1 cellular context compared by ENCODE assay signal in genomic region chr1:182235952-182236650, GRCh38.
TF ChIP-seq lines count a peak whose summit lies in the region.

No MANE protein-coding gene starts in this region.

TF ChIP-seq in K562, 482 proteins besides CTCF, POLR2A, EP300 and RAD21 (continued from another document and continues in another):
- TF ChIP-seq ZC3H11A (IDR thresholded peaks at IDR 0.05; ENCODE audit: low read depth, low read length) (no peak), TCFL5 (CRISPR knock-in tag; conservative IDR thresholded peaks at IDR 0.05) (no peak), ZNF280B (CRISPR knock-in tag; IDR thresholded peaks at IDR 0.05) (no peak), MYBL2 (IDR thresholded peaks at IDR 0.05; ENCODE audit: low read depth) (no peak), MYBL2 (CRISPR knock-in tag; IDR thresholded peaks at IDR 0.05; ENCODE audit: borderline replicate concordance) (no peak), ZZZ3 (IDR thresholded peaks at IDR 0.05) (no peak), ZNF146 (CRISPR knock-in tag; IDR thresholded peaks at IDR 0.05; ENCODE audit: unreplicated experiment) (no peak), CHCHD3 (CRISPR knock-in tag; IDR thresholded peaks at IDR 0.05) (no peak), ZNF764 (CRISPR knock-in tag; IDR thresholded peaks at IDR 0.05; ENCODE audit: low read depth) (no peak), POLR3G (IDR thresholded peaks at IDR 0.05; ENCODE audit: extremely low read depth, insufficient read length, insufficient replicate concordance) (no peak), TAF1 (IDR thresholded peaks at IDR 0.05; ENCODE audit: control insufficient read depth, extremely low read depth, insufficient read depth, low read length, severe bottlenecking) (peak; percentile 27), POU5F1 (IDR thresholded peaks at IDR 0.05; ENCODE audit: borderline replicate concordance, low read depth, low read length, partially characterized antibody) (no peak), ZNF444 (CRISPR knock-in tag; IDR thresholded peaks at IDR 0.05) (no peak), TBL1XR1 (IDR thresholded peaks at IDR 0.05; ENCODE audit: low read length in 2 of 2) (peak; percentile 35 to 93; a peak in 2 of 4 replicates), HDGF (IDR thresholded peaks at IDR 0.05) (peak; percentile 45; the same call in 1 of the 2 replicates), NR1H2 (CRISPR knock-in tag; IDR thresholded peaks at IDR 0.05) (no peak), ZNF184 (CRISPR knock-in tag; IDR thresholded peaks at IDR 0.05) (no peak), NCOR1 (IDR thresholded peaks at IDR 0.05) (peak; percentile 95), NCOA1 (IDR thresholded peaks at IDR 0.05; ENCODE audit: low read depth) (peak; percentile 74; the same call in 1 of the 2 replicates), MAZ (CRISPR knock-in tag; conservative IDR thresholded peaks at IDR 0.05 in 1 of 2, IDR thresholded peaks at IDR 0.05 in 1 of 2) (peak in 1 of 2 experiments; percentile 55; a peak in 2 of 4 replicates), CCNT2 (IDR thresholded peaks at IDR 0.05; ENCODE audit: borderline replicate concordance, extremely low read depth, insufficient read length, low read depth, low read length) (peak; percentile 78), ARID3B (CRISPR knock-in tag; IDR thresholded peaks at IDR 0.05; ENCODE audit: borderline replicate concordance) (no peak), ID3 (CRISPR knock-in tag; IDR thresholded peaks at IDR 0.05) (no peak), ID3 (tag; IDR thresholded peaks at IDR 0.05) (no peak; the same call in 1 of the 2 replicates), XRCC5 (IDR thresholded peaks at IDR 0.05; ENCODE audit: low read depth, low read length) (no peak), ASH1L (IDR thresholded peaks at IDR 0.05; ENCODE audit: borderline replicate concordance, low read depth, partially characterized antibody) (no peak), ZNF174 (CRISPR knock-in tag; IDR thresholded peaks at IDR 0.05) (no peak), GABPA (tag; conservative IDR thresholded peaks at IDR 0.05; ENCODE audit: low read depth) (no peak), ESRRB (CRISPR knock-in tag; IDR thresholded peaks at IDR 0.05; ENCODE audit: borderline replicate concordance) (no peak), ZNF239 (CRISPR knock-in tag; IDR thresholded peaks at IDR 0.05) (no peak), IFI16 (CRISPR knock-in tag; IDR thresholded peaks at IDR 0.05) (no peak), CREBBP (IDR thresholded peaks at IDR 0.05; ENCODE audit: low read depth, low read length) (no peak), HDAC8 (tag; IDR thresholded peaks at IDR 0.05) (no peak), PTTG1 (tag; IDR thresholded peaks at IDR 0.05; ENCODE audit: low read depth) (no peak), ZNF586 (CRISPR knock-in tag; conservative IDR thresholded peaks at IDR 0.05) (no peak), ARID2 (IDR thresholded peaks at IDR 0.05) (no peak), ZBTB11 (CRISPR knock-in tag; IDR thresholded peaks at IDR 0.05) (peak in 1 of 3 experiments; percentile 69; a peak in 1 of 6 replicates), PML (IDR thresholded peaks at IDR 0.05; ENCODE audit: low read length) (peak; percentile 84), ZEB2 (IDR thresholded peaks at IDR 0.05) (peak; percentile 67), E2F3 (CRISPR knock-in tag; IDR thresholded peaks at IDR 0.05) (no peak), ZNF445 (CRISPR knock-in tag; IDR thresholded peaks at IDR 0.05; ENCODE audit: low read depth) (no peak), MECOM (CRISPR knock-in tag; IDR thresholded peaks at IDR 0.05) (peak; percentile 92), KDM1A (IDR thresholded peaks at IDR 0.05) (peak; percentile 98), ZNF263 (CRISPR knock-in tag; IDR thresholded peaks at IDR 0.05; ENCODE audit: borderline replicate concordance) (peak; percentile 20; the same call in 1 of the 2 replicates), ZNF77 (CRISPR knock-in tag; IDR thresholded peaks at IDR 0.05) (no peak), SMAD2 (IDR thresholded peaks at IDR 0.05; ENCODE audit: low read depth, low read length) (no peak), HEY1 (CRISPR knock-in tag; IDR thresholded peaks at IDR 0.05; ENCODE audit: borderline replicate concordance) (no peak)
- TF ChIP-seq, protein P1, sequence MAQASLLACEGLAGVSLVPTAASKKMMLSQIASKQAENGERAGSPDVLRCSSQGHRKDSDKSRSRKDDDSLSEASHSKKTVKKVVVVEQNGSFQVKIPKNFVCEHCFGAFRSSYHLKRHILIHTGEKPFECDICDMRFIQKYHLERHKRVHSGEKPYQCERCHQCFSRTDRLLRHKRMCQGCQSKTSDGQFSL (CRISPR knock-in tag; IDR thresholded peaks at IDR 0.05): no peak
- TF ChIP-seq, protein P1 (tag; IDR thresholded peaks at IDR 0.05): no peak
- TF ChIP-seq, protein P2, sequence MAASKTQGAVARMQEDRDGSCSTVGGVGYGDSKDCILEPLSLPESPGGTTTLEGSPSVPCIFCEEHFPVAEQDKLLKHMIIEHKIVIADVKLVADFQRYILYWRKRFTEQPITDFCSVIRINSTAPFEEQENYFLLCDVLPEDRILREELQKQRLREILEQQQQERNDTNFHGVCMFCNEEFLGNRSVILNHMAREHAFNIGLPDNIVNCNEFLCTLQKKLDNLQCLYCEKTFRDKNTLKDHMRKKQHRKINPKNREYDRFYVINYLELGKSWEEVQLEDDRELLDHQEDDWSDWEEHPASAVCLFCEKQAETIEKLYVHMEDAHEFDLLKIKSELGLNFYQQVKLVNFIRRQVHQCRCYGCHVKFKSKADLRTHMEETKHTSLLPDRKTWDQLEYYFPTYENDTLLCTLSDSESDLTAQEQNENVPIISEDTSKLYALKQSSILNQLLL (CRISPR knock-in tag; IDR thresholded peaks at IDR 0.05; ENCODE audit: borderline replicate concordance): no peak
- TF ChIP-seq, protein P3, sequence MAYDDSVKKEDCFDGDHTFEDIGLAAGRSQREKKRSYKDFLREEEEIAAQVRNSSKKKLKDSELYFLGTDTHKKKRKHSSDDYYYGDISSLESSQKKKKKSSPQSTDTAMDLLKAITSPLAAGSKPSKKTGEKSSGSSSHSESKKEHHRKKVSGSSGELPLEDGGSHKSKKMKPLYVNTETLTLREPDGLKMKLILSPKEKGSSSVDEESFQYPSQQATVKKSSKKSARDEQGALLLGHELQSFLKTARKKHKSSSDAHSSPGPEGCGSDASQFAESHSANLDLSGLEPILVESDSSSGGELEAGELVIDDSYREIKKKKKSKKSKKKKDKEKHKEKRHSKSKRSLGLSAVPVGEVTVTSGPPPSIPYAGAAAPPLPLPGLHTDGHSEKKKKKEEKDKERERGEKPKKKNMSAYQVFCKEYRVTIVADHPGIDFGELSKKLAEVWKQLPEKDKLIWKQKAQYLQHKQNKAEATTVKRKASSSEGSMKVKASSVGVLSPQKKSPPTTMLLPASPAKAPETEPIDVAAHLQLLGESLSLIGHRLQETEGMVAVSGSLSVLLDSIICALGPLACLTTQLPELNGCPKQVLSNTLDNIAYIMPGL (CRISPR knock-in tag; IDR thresholded peaks at IDR 0.05): 0 out of 2 replicates have a peak, but pooled peaks have one; percentile 45
- TF ChIP-seq, protein P4, sequence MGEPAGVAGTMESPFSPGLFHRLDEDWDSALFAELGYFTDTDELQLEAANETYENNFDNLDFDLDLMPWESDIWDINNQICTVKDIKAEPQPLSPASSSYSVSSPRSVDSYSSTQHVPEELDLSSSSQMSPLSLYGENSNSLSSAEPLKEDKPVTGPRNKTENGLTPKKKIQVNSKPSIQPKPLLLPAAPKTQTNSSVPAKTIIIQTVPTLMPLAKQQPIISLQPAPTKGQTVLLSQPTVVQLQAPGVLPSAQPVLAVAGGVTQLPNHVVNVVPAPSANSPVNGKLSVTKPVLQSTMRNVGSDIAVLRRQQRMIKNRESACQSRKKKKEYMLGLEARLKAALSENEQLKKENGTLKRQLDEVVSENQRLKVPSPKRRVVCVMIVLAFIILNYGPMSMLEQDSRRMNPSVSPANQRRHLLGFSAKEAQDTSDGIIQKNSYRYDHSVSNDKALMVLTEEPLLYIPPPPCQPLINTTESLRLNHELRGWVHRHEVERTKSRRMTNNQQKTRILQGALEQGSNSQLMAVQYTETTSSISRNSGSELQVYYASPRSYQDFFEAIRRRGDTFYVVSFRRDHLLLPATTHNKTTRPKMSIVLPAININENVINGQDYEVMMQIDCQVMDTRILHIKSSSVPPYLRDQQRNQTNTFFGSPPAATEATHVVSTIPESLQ (CRISPR knock-in tag; IDR thresholded peaks at IDR 0.05): no peak
- TF ChIP-seq, protein P5, sequence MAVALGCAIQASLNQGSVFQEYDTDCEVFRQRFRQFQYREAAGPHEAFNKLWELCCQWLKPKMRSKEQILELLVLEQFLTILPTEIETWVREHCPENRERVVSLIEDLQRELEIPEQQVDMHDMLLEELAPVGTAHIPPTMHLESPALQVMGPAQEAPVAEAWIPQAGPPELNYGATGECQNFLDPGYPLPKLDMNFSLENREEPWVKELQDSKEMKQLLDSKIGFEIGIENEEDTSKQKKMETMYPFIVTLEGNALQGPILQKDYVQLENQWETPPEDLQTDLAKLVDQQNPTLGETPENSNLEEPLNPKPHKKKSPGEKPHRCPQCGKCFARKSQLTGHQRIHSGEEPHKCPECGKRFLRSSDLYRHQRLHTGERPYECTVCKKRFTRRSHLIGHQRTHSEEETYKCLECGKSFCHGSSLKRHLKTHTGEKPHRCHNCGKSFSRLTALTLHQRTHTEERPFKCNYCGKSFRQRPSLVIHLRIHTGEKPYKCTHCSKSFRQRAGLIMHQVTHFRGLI (CRISPR knock-in tag; IDR thresholded peaks at IDR 0.05): no peak
- TF ChIP-seq, protein P6, sequence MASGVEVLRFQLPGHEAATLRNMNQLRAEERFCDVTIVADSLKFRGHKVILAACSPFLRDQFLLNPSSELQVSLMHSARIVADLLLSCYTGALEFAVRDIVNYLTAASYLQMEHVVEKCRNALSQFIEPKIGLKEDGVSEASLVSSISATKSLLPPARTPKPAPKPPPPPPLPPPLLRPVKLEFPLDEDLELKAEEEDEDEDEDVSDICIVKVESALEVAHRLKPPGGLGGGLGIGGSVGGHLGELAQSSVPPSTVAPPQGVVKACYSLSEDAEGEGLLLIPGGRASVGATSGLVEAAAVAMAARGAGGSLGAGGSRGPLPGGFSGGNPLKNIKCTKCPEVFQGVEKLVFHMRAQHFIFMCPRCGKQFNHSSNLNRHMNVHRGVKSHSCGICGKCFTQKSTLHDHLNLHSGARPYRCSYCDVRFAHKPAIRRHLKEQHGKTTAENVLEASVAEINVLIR (CRISPR knock-in tag; IDR thresholded peaks at IDR 0.05): no peak
- TF ChIP-seq, protein P7, sequence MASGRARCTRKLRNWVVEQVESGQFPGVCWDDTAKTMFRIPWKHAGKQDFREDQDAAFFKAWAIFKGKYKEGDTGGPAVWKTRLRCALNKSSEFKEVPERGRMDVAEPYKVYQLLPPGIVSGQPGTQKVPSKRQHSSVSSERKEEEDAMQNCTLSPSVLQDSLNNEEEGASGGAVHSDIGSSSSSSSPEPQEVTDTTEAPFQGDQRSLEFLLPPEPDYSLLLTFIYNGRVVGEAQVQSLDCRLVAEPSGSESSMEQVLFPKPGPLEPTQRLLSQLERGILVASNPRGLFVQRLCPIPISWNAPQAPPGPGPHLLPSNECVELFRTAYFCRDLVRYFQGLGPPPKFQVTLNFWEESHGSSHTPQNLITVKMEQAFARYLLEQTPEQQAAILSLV (tag; IDR thresholded peaks at IDR 0.05): no peak
